12 cellular contexts compared by ENCODE assay signal in the genomic region with DNA sequence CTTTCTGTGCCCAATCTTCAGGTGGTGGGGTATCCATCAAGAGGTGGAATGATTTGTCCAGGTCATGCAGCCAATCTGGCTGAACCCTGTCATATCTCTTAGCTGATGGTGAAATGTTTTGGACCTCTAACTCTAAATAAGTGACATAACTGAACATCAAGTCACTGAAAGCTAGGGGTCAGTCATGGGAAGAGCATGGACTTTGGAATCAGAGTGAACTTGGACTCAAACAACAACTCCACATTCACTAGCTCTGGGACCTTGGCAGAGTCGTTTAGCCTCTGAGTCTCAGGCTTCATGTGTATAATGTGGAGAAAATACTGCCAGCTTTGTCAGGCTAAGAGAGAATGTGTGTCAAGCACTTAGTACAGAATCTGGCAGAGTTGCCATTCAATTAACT.
DNase-seq lines count a peak whose midpoint lies in the region; ATAC-seq and TF ChIP-seq lines count a peak whose summit lies in the region.
"Had no signal": no experiment of that assay in that cellular context is flagged by ENCODE, and none has a peak within 500 bp of the region (broad histone marks: within the 10 kb centered on the region; RNA-seq: fewer than 3 reads in every experiment).

No MANE protein-coding gene starts in this region.

- no peak overlapping the region for H3K27ac ChIP-seq in foreskin keratinocyte
- H3K27ac ChIP-seq: suprapubic skin had no signal

- no peak for ATAC-seq in foreskin keratinocyte
- ATAC-seq in sciatic nerve = peak; percentile 72
- ATAC-seq: activated T-cell treated with anti-CD3 and anti-CD28 coated beads, Interleukin-2, amount 50 U/mL, for 4 hours had no signal

- intact Hi-C loops in sciatic nerve (cut with DNase I) = no loop called here

- DNase-seq in DMS79 treated with DMSO at 0.1 percent for 48 hours (lab: John Stamatoyannopoulos, UW) = peak; percentile 22
- no peak for DNase-seq in DMS79 (lab: John Stamatoyannopoulos, UW)
- DNase-seq in RPMI7951 (ENCODE audit: low read depth) = peak; percentile 17
- DNase-seq in foreskin keratinocyte = no peak
- DNase-seq in sciatic nerve (ENCODE audit: low spot score) = no peak
- DNase-seq in MV-4-11 (lab: John Stamatoyannopoulos, UW) = no peak
- no peak for DNase-seq in 8988T
- no peak for DNase-seq in activated CD4-positive, CD25-positive, alpha-beta regulatory T cell treated with anti-CD3 and anti-CD28 coated beads, Interleukin-2, amount 50 U/mL, for 72 hours
- DNase-seq: activated T-cell treated with anti-CD3 and anti-CD28 coated beads, Interleukin-2, amount 50 U/mL, for 4 hours; cortex of kidney; T-helper 2 cell had no signal

- no peaks in the 10 kb centered on the region for H3K4me1 ChIP-seq in foreskin keratinocyte
- H3K4me1 ChIP-seq: suprapubic skin had no signal

- H3K27me3 ChIP-seq in foreskin keratinocyte = peaks cover 8% of the 10 kb centered on the region
- H3K27me3 ChIP-seq: suprapubic skin had no signal

- peak; percentile 28 for TF ChIP-seq CTCF in foreskin keratinocyte (conservative IDR thresholded peaks at IDR 0.05)

Comparison
In these comparisons a context has a peak if more than half of its experiments do, and no peak if none do; other contexts are left out.
1. DNase-seq: peak in DMS79 treated with DMSO at 0.1 percent for 48 hours (single experiment) and RPMI7951 (single experiment); none in DMS79 (single experiment), foreskin keratinocyte (0 of 2), sciatic nerve (single experiment), MV-4-11 (single experiment), 8988T (single experiment) and activated CD4-positive, CD25-positive, alpha-beta regulatory T cell treated with anti-CD3 and anti-CD28 coated beads, Interleukin-2, amount 50 U/mL, for 72 hours (single experiment).